In the genomic region with DNA sequence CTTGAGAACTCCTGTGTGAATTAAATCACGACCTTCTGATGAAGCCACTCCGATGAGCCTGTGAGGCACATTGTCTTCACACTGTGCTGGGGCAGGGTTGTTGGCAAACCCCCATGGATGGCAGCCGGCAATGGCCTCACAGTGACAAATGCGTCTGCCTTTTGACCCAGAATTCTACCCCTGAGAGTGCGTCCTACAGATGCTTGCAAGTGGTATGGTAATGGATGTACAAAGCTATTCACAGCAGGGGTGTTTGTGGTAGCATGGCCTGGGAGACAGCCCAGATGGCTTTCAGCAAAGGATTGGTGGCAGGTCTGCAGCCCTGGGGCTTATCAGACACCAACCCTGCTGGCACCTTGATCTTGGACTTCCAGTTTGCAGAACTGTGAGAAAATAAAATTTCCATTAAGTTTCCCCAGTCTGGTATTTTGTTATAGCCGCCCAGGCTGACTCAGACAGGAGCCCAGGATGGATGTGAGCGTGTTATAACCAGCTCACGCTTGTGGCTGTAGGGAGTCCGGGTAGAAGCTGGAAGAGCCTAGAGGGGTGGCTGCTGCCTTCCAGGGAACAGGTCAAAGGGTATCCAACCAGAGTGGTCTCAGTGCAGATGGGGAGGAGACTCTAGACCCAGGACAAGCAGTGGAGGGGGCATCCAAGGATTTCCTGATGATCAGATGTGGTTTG, we compare ENCODE assay signal across 13 cellular contexts. TPM values are rescaled to one million over a fixed set of nuclear protein-coding genes. Genes with fewer than 3 reads are reported as not detected.
DNase-seq lines count a peak whose midpoint lies in the region; ATAC-seq and TF ChIP-seq lines count a peak whose summit lies in the region.
"Had no signal": no experiment of that assay in that cellular context is flagged by ENCODE, and none has a peak within 500 bp of the region (broad histone marks: within the 10 kb centered on the region; RNA-seq: fewer than 3 reads in every experiment).

No MANE protein-coding gene starts in this region.

- H3K4me3 Mint-ChIP-seq in activated CD8-positive, alpha-beta memory T cell treated with anti-CD3 and anti-CD28 coated beads, Interleukin-2, amount 10 ng/mL, durations not matched to agents 7 days and 5 days, result no peak overlapping the region
- H3K4me3 Mint-ChIP-seq: stimulated activated naive CD8-positive, alpha-beta T cell treated with anti-CD3 and anti-CD28 coated beads, Interleukin-15, amount 100 ng/mL, for 72 hours had no signal

- no peaks in the 10 kb centered on the region for H3K27me3 Mint-ChIP-seq in activated CD8-positive, alpha-beta memory T cell treated with anti-CD3 and anti-CD28 coated beads, Interleukin-2, amount 10 ng/mL, durations not matched to agents 7 days and 5 days
- H3K27me3 Mint-ChIP-seq: stimulated activated naive CD8-positive, alpha-beta T cell treated with anti-CD3 and anti-CD28 coated beads, Interleukin-15, amount 100 ng/mL, for 72 hours had no signal

- CTCF ChIA-PET in activated CD8-positive, alpha-beta memory T cell treated with anti-CD3 and anti-CD28 coated beads, Interleukin-2, amount 10 ng/mL, durations not matched to agents 7 days and 5 days (lab: Charles Lee), result interaction anchor here (1.2 kb wide), 1 partner anchor 9 kb away, joined by 4 read pairs; no protein-coding TSS in a partner anchor

- H3K9me3 Mint-ChIP-seq in activated CD8-positive, alpha-beta memory T cell treated with anti-CD3 and anti-CD28 coated beads, Interleukin-2, amount 10 ng/mL, durations not matched to agents 7 days and 5 days (ENCODE audit: low read depth), result no peaks in the 10 kb centered on the region
- H3K9me3 Mint-ChIP-seq: stimulated activated naive CD8-positive, alpha-beta T cell treated with anti-CD3 and anti-CD28 coated beads, Interleukin-15, amount 100 ng/mL, for 72 hours had no signal

- in situ Hi-C loops in astrocyte of the spinal cord (cut with HindIII; ENCODE audit: low sequenced_read_pairs), result no loop called here

- H3K4me1 Mint-ChIP-seq in activated CD8-positive, alpha-beta memory T cell treated with anti-CD3 and anti-CD28 coated beads, Interleukin-2, amount 10 ng/mL, durations not matched to agents 7 days and 5 days, result peaks cover 16% of the 10 kb centered on the region
- H3K4me1 Mint-ChIP-seq: stimulated activated naive CD8-positive, alpha-beta T cell treated with anti-CD3 and anti-CD28 coated beads, Interleukin-15, amount 100 ng/mL, for 72 hours had no signal

- peaks cover 22% of the 10 kb centered on the region for H3K36me3 Mint-ChIP-seq in activated CD8-positive, alpha-beta memory T cell treated with anti-CD3 and anti-CD28 coated beads, Interleukin-2, amount 10 ng/mL, durations not matched to agents 7 days and 5 days

- H3K27ac ChIP-seq in temporal lobe (ENCODE audit: low read depth, low read length), result peak overlapping the region; percentile 61

- peak overlapping the region; percentile 63 for H3K27ac Mint-ChIP-seq in activated CD8-positive, alpha-beta memory T cell treated with anti-CD3 and anti-CD28 coated beads, Interleukin-2, amount 10 ng/mL, durations not matched to agents 7 days and 5 days

- no peak overlapping the region for H3K4me3 ChIP-seq in astrocyte of the spinal cord (ENCODE audit: low read depth, low read length)
- H3K4me3 ChIP-seq: ascending aorta had no signal

- ATAC-seq in activated CD8-positive, alpha-beta memory T cell treated with anti-CD3 and anti-CD28 coated beads, Interleukin-2, amount 10 ng/mL, durations not matched to agents 7 days and 5 days, result no peak
- no peak for ATAC-seq in GM21717 (IDR thresholded peaks at IDR 0.05; ENCODE audit: unreplicated experiment)
- ATAC-seq: stimulated activated naive CD8-positive, alpha-beta T cell treated with anti-CD3 and anti-CD28 coated beads, Interleukin-15, amount 100 ng/mL, for 72 hours had no signal

- DNase-seq in activated CD8-positive, alpha-beta memory T cell treated with anti-CD3 and anti-CD28 coated beads, Interleukin-2, amount 10 ng/mL, durations not matched to agents 7 days and 5 days, result no peak
- no peak for DNase-seq in activated CD8-positive, alpha-beta memory T cell treated with anti-CD3 and anti-CD28 coated beads, Interleukin-2, amount 50 U/mL, for 4 hours
- DNase-seq in astrocyte of the spinal cord (ENCODE audit: low read depth, low spot score) (peak; percentile 30), islet precursor cell (peak; percentile 76), foreskin melanocyte (no peak)
- no peak for DNase-seq in stimulated activated CD4-positive, alpha-beta T cell treated with anti-CD3 and anti-CD28 coated beads, Interleukin-12 subunit alpha, Interleukin-12 subunit beta, amount 100 ng/mL, for 4 hours
- DNase-seq: SHP77; stimulated activated naive CD8-positive, alpha-beta T cell treated with anti-CD3 and anti-CD28 coated beads, Interleukin-15, amount 100 ng/mL, for 72 hours had no signal

- no peak for TF ChIP-seq CTCF in astrocyte of the spinal cord (IDR thresholded peaks at IDR 0.05; ENCODE audit: low read depth, low read length)

RNA-seq across cellular contexts. Expression of a gene that starts 10.1 kb away (rescaled TPM):
- total RNA-seq in activated CD8-positive, alpha-beta memory T cell treated with anti-CD3 and anti-CD28 coated beads, Interleukin-2, amount 10 ng/mL, durations not matched to agents 7 days and 5 days, result 10 to 100 TPM; 17.1 to 24.2 TPM
- 18.2 TPM for total RNA-seq in temporal lobe

RNA-seq across cellular contexts. Expression of a gene that starts 10.4 kb away (rescaled TPM):
- total RNA-seq in activated CD8-positive, alpha-beta memory T cell treated with anti-CD3 and anti-CD28 coated beads, Interleukin-2, amount 10 ng/mL, durations not matched to agents 7 days and 5 days, result 100 to 1,000 TPM; 145 to 164 TPM
- total RNA-seq in temporal lobe, result 1.7 TPM
- total RNA-seq: ascending aorta had no signal

RNA-seq across cellular contexts. Expression of a gene that starts 16.8 kb away (rescaled TPM):
- total RNA-seq in activated CD8-positive, alpha-beta memory T cell treated with anti-CD3 and anti-CD28 coated beads, Interleukin-2, amount 10 ng/mL, durations not matched to agents 7 days and 5 days, result 10 to 100 TPM; 87.7 to 93.0 TPM
- total RNA-seq in temporal lobe, result 3.2 TPM

RNA-seq across cellular contexts. Expression of a gene that starts 28.9 kb away (rescaled TPM):
- total RNA-seq in activated CD8-positive, alpha-beta memory T cell treated with anti-CD3 and anti-CD28 coated beads, Interleukin-2, amount 10 ng/mL, durations not matched to agents 7 days and 5 days, result 10 to 100 TPM; 41.2 to 80.3 TPM
- total RNA-seq in temporal lobe, result 3.0 TPM

RNA-seq across cellular contexts. Expression of a gene that starts 34.1 kb away (rescaled TPM):
- not detected for total RNA-seq in activated CD8-positive, alpha-beta memory T cell treated with anti-CD3 and anti-CD28 coated beads, Interleukin-2, amount 10 ng/mL, durations not matched to agents 7 days and 5 days
- not detected for total RNA-seq in temporal lobe
- total RNA-seq: ascending aorta, fibroblast of lung, kidney epithelial cell had no signal

Comparison
In these comparisons a context has a peak if more than half of its experiments do, and no peak if none do; other contexts are left out.
1. DNase-seq: peak in astrocyte of the spinal cord (single experiment) and islet precursor cell (single experiment); none in activated CD8-positive, alpha-beta memory T cell treated with anti-CD3 and anti-CD28 coated beads, Interleukin-2, amount 10 ng/mL, durations not matched to agents 7 days and 5 days (single experiment), activated CD8-positive, alpha-beta memory T cell treated with anti-CD3 and anti-CD28 coated beads, Interleukin-2, amount 50 U/mL, for 4 hours (single experiment), foreskin melanocyte (single experiment) and stimulated activated CD4-positive, alpha-beta T cell treated with anti-CD3 and anti-CD28 coated beads, Interleukin-12 subunit alpha, Interleukin-12 subunit beta, amount 100 ng/mL, for 4 hours (single experiment).
2. RNA of a gene that starts 10.4 kb away (total RNA-seq): 145 to 164 TPM in activated CD8-positive, alpha-beta memory T cell treated with anti-CD3 and anti-CD28 coated beads, Interleukin-2, amount 10 ng/mL, durations not matched to agents 7 days and 5 days; 1.7 TPM in temporal lobe (single experiment); every median in the first group is over 10 times any median in the second.
3. RNA of a gene that starts 16.8 kb away (total RNA-seq): 87.7 to 93.0 TPM in activated CD8-positive, alpha-beta memory T cell treated with anti-CD3 and anti-CD28 coated beads, Interleukin-2, amount 10 ng/mL, durations not matched to agents 7 days and 5 days; 3.2 TPM in temporal lobe (single experiment); every median in the first group is over 10 times any median in the second.